Comparison of ENCODE assay signal across 8 cellular contexts in genomic region chr13:24220086-24220703, GRCh38. TPM values are rescaled to one million over a fixed set of nuclear protein-coding genes. Genes with fewer than 3 reads are reported as not detected.
A peak's percentile ranks its signal among the peaks of the same experiment; 100 is the strongest.
DNase-seq lines count a peak whose midpoint lies in the region; ATAC-seq, FAIRE-seq and TF ChIP-seq lines count a peak whose summit lies in the region.

No MANE protein-coding gene starts in this region.

- H2BK5ac ChIP-seq in H1 (ENCODE audit: low read depth, low read length) (no peak overlapping the region), mesendoderm (ENCODE audit: low read length) (no peak overlapping the region)

- intact Hi-C loops in activated B cell treated with CpG ODN at 0.5 μM for 24 hours (cut with micrococcal nuclease) = loop anchor here (1.0 to 2.0 kb wide), 7 partner anchors 60 to 753 kb away; partner anchors contain the start of gene SPATA13

- CTCF ChIA-PET in activated B cell treated with CpG ODN at 0.5 μM for 24 hours (lab: Charles Lee) = interaction anchor here (0.7 to 3.6 kb wide), 7 partner anchors 9 to 320 kb away, joined by 3 to 56 read pairs (median 5); no protein-coding TSS in a partner anchor
- CTCF ChIA-PET in H1 (lab: Charles Lee; ENCODE audit: partially characterized antibody) = interaction anchor here (0.9 to 9.9 kb wide), 19 partner anchors 7 to 299 kb away, joined by 3 to 130 read pairs (median 7); no protein-coding TSS in a partner anchor

- no peak overlapping the region for H2BK20ac ChIP-seq in H1 (ENCODE audit: low read length)

- DNase-seq in GM04503 (ENCODE audit: low read depth) = peak; percentile 34
- DNase-seq in NCI-H345 (lab: John Stamatoyannopoulos, UW) = peak; percentile 55
- no peak for DNase-seq in activated B cell treated with CpG ODN at 0.5 μM for 24 hours
- DNase-seq in H1 (ENCODE audit: low read depth in 1 of 2, low spot score in 2 of 2) = no peak
- peak; percentile 90 for DNase-seq in mesendoderm
- peak; percentile 98 for DNase-seq in superior temporal gyrus (ENCODE audit: extremely low spot score)

- no peaks in the 10 kb centered on the region for H3K9me3 Mint-ChIP-seq in activated B cell treated with CpG ODN at 0.5 μM for 24 hours

- H2BK120ac ChIP-seq in H1 (replicated peaks; ENCODE audit: low read depth, low read length) (no peak overlapping the region), mesendoderm (ENCODE audit: low read depth, low read length) (no peak overlapping the region)

- H3K4me2 ChIP-seq in H1 (ENCODE audit: insufficient read depth in 1 of 2, low read depth in 2 of 2, low read length in 2 of 2) = no peak overlapping the region
- H3K4me2 ChIP-seq in mesendoderm (ENCODE audit: low read length) = no peak overlapping the region

- H3K27me3 Mint-ChIP-seq in activated B cell treated with CpG ODN at 0.5 μM for 24 hours = no peaks in the 10 kb centered on the region

- H3K27ac ChIP-seq in H1 (ENCODE audit: low read depth, low read length) = no peak overlapping the region
- H3K27ac ChIP-seq in mesendoderm (ENCODE audit: low read depth, low read length) = no peak overlapping the region

- H3K23ac ChIP-seq in H1 (ENCODE audit: insufficient read length) (no peak overlapping the region), mesendoderm (ENCODE audit: low read length) (no peak overlapping the region)

- peaks cover 53% of the 10 kb centered on the region for H3K4me1 Mint-ChIP-seq in activated B cell treated with CpG ODN at 0.5 μM for 24 hours

- ATAC-seq in HG02981 (IDR thresholded peaks at IDR 0.05; ENCODE audit: unreplicated experiment) (peak; percentile 39), activated B cell treated with CpG ODN at 0.5 μM for 24 hours (ENCODE audit: low read depth) (peak; percentile 61), GM21737 (IDR thresholded peaks at IDR 0.05; ENCODE audit: unreplicated experiment) (no peak)

- H4K91ac ChIP-seq in H1 (replicated peaks; ENCODE audit: insufficient read length, low read length) = no peak overlapping the region

- no peak overlapping the region for H2AK5ac ChIP-seq in H1 (ENCODE audit: low read depth, low read length)
- H2AK5ac ChIP-seq in mesendoderm (ENCODE audit: low read length) = no peak overlapping the region

- no peak for TF ChIP-seq EP300 in H1 (IDR thresholded peaks at IDR 0.05; ENCODE audit: borderline replicate concordance in 1 of 2, low read depth in 2 of 2, low read length in 2 of 2)

- H3K79me1 ChIP-seq in H1 (ENCODE audit: low read depth, low read length) = peaks cover 15% of the 10 kb centered on the region
- H3K79me1 ChIP-seq in mesendoderm (ENCODE audit: low read length) = peaks cover 11% of the 10 kb centered on the region

- H3K56ac ChIP-seq in H1 (replicated peaks; ENCODE audit: insufficient read length, low read depth, low read length) (no peak overlapping the region), mesendoderm (ENCODE audit: low read length) (no peak overlapping the region)

- peaks cover 0 to 17% of the 10 kb centered on the region in 2 experiments for H4K20me1 ChIP-seq in H1 (replicated peaks in 1 of 2; ENCODE audit: control insufficient read depth in 1 of 2, insufficient read depth in 2 of 2, low read length in 2 of 2)

- no peak for TF ChIP-seq POLR2A in H1 (IDR thresholded peaks at IDR 0.05; ENCODE audit: control extremely low read depth in 1 of 2, low read depth in 2 of 2, low read length in 2 of 2)

- H2BK15ac ChIP-seq in H1 (ENCODE audit: low read length) = no peak overlapping the region
- H2BK15ac ChIP-seq in mesendoderm (replicated peaks; ENCODE audit: low read depth) = no peak overlapping the region

- H3K27me3 ChIP-seq in H1 (replicated peaks in 1 of 4; ENCODE audit: control insufficient read depth in 3 of 4, extremely low read depth in 1 of 4, insufficient read depth in 3 of 4, low read length in 3 of 4) (no peaks in the 10 kb centered on the region), mesendoderm (ENCODE audit: insufficient read depth, low read length, poor library complexity) (no peaks in the 10 kb centered on the region)

- POLR2A ChIA-PET in activated B cell treated with CpG ODN at 0.5 μM for 24 hours (lab: Charles Lee) = no interaction called here
- POLR2A ChIA-PET in H1 (lab: Charles Lee; ENCODE audit: partially characterized antibody) = no interaction called here

- H3K4me1 ChIP-seq in H1 (replicated peaks in 1 of 4; ENCODE audit: control insufficient read depth in 3 of 4, insufficient read depth in 4 of 4, low read length in 3 of 4) (peaks cover 8 to 20% (median 17%) of the 10 kb centered on the region in 4 experiments), mesendoderm (ENCODE audit: control insufficient read depth, low read depth, low read length) (peaks cover 3% of the 10 kb centered on the region)

- H4K5ac ChIP-seq in H1 (ENCODE audit: insufficient read length, low read depth, low read length) (no peak overlapping the region), mesendoderm (ENCODE audit: low read length) (no peak overlapping the region)

- H4K8ac ChIP-seq in H1 (ENCODE audit: extremely low read depth, insufficient read depth, low read length) (no peak overlapping the region), mesendoderm (ENCODE audit: low read depth, low read length) (no peak overlapping the region)

- no peaks in the 10 kb centered on the region for H3K36me3 Mint-ChIP-seq in activated B cell treated with CpG ODN at 0.5 μM for 24 hours (ENCODE audit: low read depth)

- H3K14ac ChIP-seq in H1 (ENCODE audit: insufficient read length) = no peak overlapping the region

- H3K4ac ChIP-seq in H1 (replicated peaks; ENCODE audit: insufficient read length, low read depth, low read length) = no peak overlapping the region
- no peak overlapping the region for H3K4ac ChIP-seq in mesendoderm (ENCODE audit: low read depth, low read length)

- H3K79me2 ChIP-seq in H1 (ENCODE audit: control insufficient read depth in 1 of 2, insufficient read depth in 2 of 2, low read length in 2 of 2) = peaks cover 0 to 28% of the 10 kb centered on the region in 2 experiments; a peak in 2 of 4 replicates
- H3K79me2 ChIP-seq in mesendoderm (ENCODE audit: control insufficient read depth, insufficient read depth, low read length) = peaks cover 7% of the 10 kb centered on the region

- H3K9ac ChIP-seq in H1 (replicated peaks in 1 of 4; ENCODE audit: extremely low read depth in 1 of 4, low read depth in 3 of 4, low read length in 3 of 4) = no peak overlapping the region
- no peak overlapping the region for H3K9ac ChIP-seq in mesendoderm (ENCODE audit: low read length)

- no peak overlapping the region for H3K4me3 ChIP-seq in H1 (ENCODE audit: extremely low read depth in 1 of 4, insufficient read depth in 2 of 4, low read depth in 3 of 4, low read length in 4 of 4)
- H3K4me3 ChIP-seq in mesendoderm (ENCODE audit: low read length) = no peak overlapping the region

- H3K4me3 Mint-ChIP-seq in activated B cell treated with CpG ODN at 0.5 μM for 24 hours = no peak overlapping the region

- H3K36me3 ChIP-seq in H1 (ENCODE audit: control insufficient read depth in 2 of 4, insufficient read depth in 4 of 4, low read length in 3 of 4) (0 out of 8 replicates have a peak, but pooled peaks cover 0 to 7% (median 1%) of the 10 kb centered on the region in 4 experiments), mesendoderm (ENCODE audit: control insufficient read depth, insufficient read depth, low read length) (no peaks in the 10 kb centered on the region)

- no peak overlapping the region for H2BK12ac ChIP-seq in H1 (ENCODE audit: low read depth, low read length)

- no peaks in the 10 kb centered on the region for H3K23me2 ChIP-seq in H1 (ENCODE audit: low read depth, low read length)

- peak; percentile 95 for FAIRE-seq in H1 (lab: Jason Lieb, UNC)

- TF ChIP-seq RAD21 in H1 (IDR thresholded peaks at IDR 0.05 in 1 of 2, conservative IDR thresholded peaks at IDR 0.05 in 1 of 2; ENCODE audit: low read depth in 2 of 2, low read length in 2 of 2) = peak; percentile 95 to 98

- H2AFZ ChIP-seq in H1 (ENCODE audit: low read length) = no peak overlapping the region

- 78% methylated on average over 6 of the region's 6 CpGs; no CpG with 5 or more reads in 1 of the 2 experiments for WGBS in H1 (ENCODE audit: extremely low coverage in 1 of 2, insufficient coverage in 1 of 2, insufficient read length in 1 of 2, insufficient replicate concordance in 2 of 2, low coverage in 1 of 2, low lambda C conversion rate in 2 of 2, missing lambda C conversion rate in 1 of 2), 2 experiments
- WGBS in mesendoderm (ENCODE audit: extremely low coverage, insufficient coverage, low lambda C conversion rate) = no CpG with 5 or more reads among the region's 6 CpGs

- no peak for TF ChIP-seq CTCF in activated B cell treated with CpG ODN at 0.5 μM for 24 hours (IDR thresholded peaks at IDR 0.05)
- TF ChIP-seq CTCF in H1 (IDR thresholded peaks at IDR 0.05; ENCODE audit: control extremely low read depth in 1 of 3, insufficient read depth in 1 of 3, low read depth in 1 of 3, low read length in 3 of 3) = peak in 2 of 3 experiments; percentile 76 to 87; a peak in 3 of 4 replicates

- H3K9me3 ChIP-seq in H1 (ENCODE audit: insufficient read depth in 2 of 2, low read depth in 1 of 2, low read length in 1 of 2) = no peaks in the 10 kb centered on the region

- H3K27ac Mint-ChIP-seq in activated B cell treated with CpG ODN at 0.5 μM for 24 hours = no peak overlapping the region

- H3K18ac ChIP-seq in H1 (ENCODE audit: extremely low read depth, low read length) (no peak overlapping the region), mesendoderm (ENCODE audit: low read length) (no peak overlapping the region)

TF ChIP-seq in H1, 55 proteins besides CTCF, POLR2A, EP300 and RAD21:
- TF ChIP-seq SRF (IDR thresholded peaks at IDR 0.05; ENCODE audit: low read depth, low read length) (no peak), SIN3A (conservative IDR thresholded peaks at IDR 0.05 in 1 of 2, IDR thresholded peaks at IDR 0.05 in 1 of 2; ENCODE audit: low read depth in 1 of 2, low read length in 2 of 2) (0 out of 4 replicates have a peak, but pooled peaks of 1 of the 2 experiments have one; percentile 26)
TF ChIP-seq in H1: peak in this region for 1.

RNA-seq across cellular contexts. Expression of gene SPATA13, which starts 59.7 kb away (rescaled TPM):
- 10.6 and 11.8 TPM in 2 replicates for total RNA-seq in activated B cell treated with CpG ODN at 0.5 μM for 24 hours
- total RNA-seq in H1 (2021; fragmentation: NEBNext Ultra II Directional; extraction: Animal tissue kit (Norgen Biotek cat#: 25700)) = 30.5 and 30.9 TPM in 2 replicates
- 12.6 and 17.8 TPM in 2 replicates for polyA plus RNA-seq in H1 (2011; rRNA removed)
- polyA plus RNA-seq in H1 (2011; cell fraction: cytosol; rRNA removed) = 13.3 TPM
- polyA plus RNA-seq in H1 (2011; cell fraction: nucleus; rRNA removed) = 16.8 TPM
- 7.9 to 13.8 TPM (median 10.8 TPM) in 4 replicates for polyA plus RNA-seq in H1 (2012, experiment 1 of 2)
- 1.3 TPM for polyA plus RNA-seq in H1 (2012, experiment 2 of 2)
- polyA plus RNA-seq in H1 (2013, experiment 1 of 2) = 12.8 TPM
- polyA plus RNA-seq in H1 (2013, experiment 2 of 2) = 12.2 TPM
- 19.4 and 28.5 TPM in 2 replicates for polyA minus RNA-seq in H1 (2011; rRNA and poly(A)+ RNA removed)
- 22.5 TPM for polyA minus RNA-seq in H1 (2011; cell fraction: cytosol; rRNA and poly(A)+ RNA removed)
- polyA minus RNA-seq in H1 (2011; cell fraction: nucleus; rRNA and poly(A)+ RNA removed) = 40.8 TPM
- polyA plus RNA-seq in mesendoderm (2013, experiment 1 of 2) = 16.1 TPM
- 14.9 TPM for polyA plus RNA-seq in mesendoderm (2013, experiment 2 of 2)

Comparison
In these comparisons a context has a peak if more than half of its experiments do, and no peak if none do; other contexts are left out.
1. DNase-seq: peak in GM04503 (single experiment), NCI-H345 (single experiment), mesendoderm (single experiment) and superior temporal gyrus (single experiment); none in activated B cell treated with CpG ODN at 0.5 μM for 24 hours (single experiment) and H1 (0 of 2).